ENCODE assay signal across 9 cellular contexts in the genomic region with DNA sequence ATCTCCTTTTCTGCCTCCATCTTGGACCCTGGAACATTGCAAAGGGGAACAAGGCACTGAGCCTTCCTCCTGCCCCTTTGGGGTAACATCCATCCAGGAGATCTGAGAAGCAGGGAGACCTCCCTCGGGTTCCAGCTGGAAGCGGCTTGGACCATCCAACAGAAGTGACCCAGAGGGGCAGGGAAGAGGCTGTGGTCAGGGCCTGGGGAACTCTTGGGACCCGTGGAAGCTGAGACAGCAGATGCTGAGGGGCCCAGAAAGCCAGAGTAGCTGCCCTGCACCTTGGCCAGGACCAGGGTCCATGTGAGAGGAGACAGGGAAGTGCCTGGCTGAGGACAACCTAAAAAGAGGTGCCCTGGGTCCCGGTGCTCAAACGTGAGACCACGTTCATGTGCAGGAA. TPM values are rescaled to one million over a fixed set of nuclear protein-coding genes. Genes with fewer than 3 reads are reported as not detected.
"Had no signal": no experiment of that assay in that cellular context is flagged by ENCODE, and none has a peak within 500 bp of the region (broad histone marks: within the 10 kb centered on the region; RNA-seq: fewer than 3 reads in every experiment).

No MANE protein-coding gene starts in this region.

- H3K27ac Mint-ChIP-seq: HFFc6, IgD-negative memory B cell had no signal

- ATAC-seq: HCT116, HepG2 had no signal

- DNase-seq: GM23248, GOT3, H7, HFFc6 had no signal

- H3K27ac ChIP-seq: GM23248, HL-60 had no signal

- H3K4me3 Mint-ChIP-seq: HFFc6, IgD-negative memory B cell had no signal

- H2AFZ ChIP-seq: GM23248 had no signal

- H3K9me3 ChIP-seq: HAP-1 had no signal

- H3K36me3 ChIP-seq: HAP-1 had no signal

- H3K9me3 Mint-ChIP-seq: HFFc6, IgD-negative memory B cell had no signal

- H3K36me3 Mint-ChIP-seq: IgD-negative memory B cell had no signal

- H3K9ac ChIP-seq: GM23248 had no signal

- H3K4me3 ChIP-seq: GM23248, HAP-1 had no signal

RNA-seq across cellular contexts. Expression of gene KCTD15, which starts 21.9 kb away (rescaled TPM):
- polyA plus RNA-seq: IgD-negative memory B cell had no signal
